9 cellular contexts compared by ENCODE assay signal in the genomic region with DNA sequence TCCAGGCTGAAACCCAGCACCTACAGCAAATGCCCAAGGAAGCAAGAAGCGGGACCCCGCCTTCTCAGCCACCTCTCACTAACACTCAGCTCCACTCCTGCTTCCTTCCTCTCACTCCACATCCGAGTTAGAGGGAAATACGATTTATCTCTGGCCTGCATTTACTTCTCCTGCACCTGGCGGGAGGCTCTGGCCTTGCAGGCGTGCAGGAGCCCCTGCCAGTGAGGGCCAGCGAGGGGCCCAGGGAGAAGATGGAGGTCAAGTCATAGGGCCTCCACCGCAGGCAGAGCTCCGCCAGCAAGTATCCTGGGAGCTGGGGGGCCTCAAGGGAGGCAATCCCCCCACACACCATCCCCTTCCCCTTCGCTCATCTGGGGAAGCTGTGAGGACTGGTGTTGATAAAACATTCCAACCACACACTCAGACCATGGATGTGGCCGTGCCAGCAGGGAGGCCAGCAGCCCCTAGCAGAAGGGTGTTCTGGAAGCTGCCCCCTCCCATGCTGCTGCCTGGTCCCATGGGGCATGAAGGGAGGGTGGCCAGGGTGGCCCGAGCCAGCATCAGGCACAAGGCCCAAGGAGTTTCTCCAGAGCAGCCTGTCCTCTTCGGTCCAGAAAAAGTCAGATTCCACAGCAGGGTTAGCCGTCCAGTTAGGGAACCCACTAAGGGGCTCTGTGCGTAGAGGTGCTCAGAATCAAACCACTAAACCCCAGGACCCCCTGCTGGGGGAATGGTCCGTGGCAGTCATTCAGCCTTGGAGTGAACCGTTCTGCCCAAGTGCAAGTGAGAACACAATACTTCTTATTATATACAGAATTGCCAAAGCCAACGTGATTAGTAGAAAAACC.
DNase-seq lines count a peak whose midpoint lies in the region; ATAC-seq and TF ChIP-seq lines count a peak whose summit lies in the region.
"Had no signal": no experiment of that assay in that cellular context is flagged by ENCODE, and none has a peak within 500 bp of the region (broad histone marks: within the 10 kb centered on the region; RNA-seq: fewer than 3 reads in every experiment).

No MANE protein-coding gene starts in this region.

- H3K36me3 ChIP-seq in KOPT-K1 (ENCODE audit: insufficient read depth, low read length) (peaks cover 42% of the 10 kb centered on the region), lung (ENCODE audit: control insufficient read depth in 2 of 2, insufficient read depth in 2 of 2, low read length in 2 of 2) (no peaks in the 10 kb centered on the region), HAP-1 (replicated peaks) (no peaks in the 10 kb centered on the region)

- ATAC-seq in lung (ENCODE audit: insufficient read depth, low FRiP score) (no peak), HG03039 (IDR thresholded peaks at IDR 0.05; ENCODE audit: unreplicated experiment) (no peak)

- TF ChIP-seq CTCF in coronary artery (IDR thresholded peaks at IDR 0.05) (no peak), lung (IDR thresholded peaks at IDR 0.05; ENCODE audit: control extremely low read depth, extremely low read depth) (no peak)

- 73 to 76% methylated on average over 18 of the region's 18 CpGs for WGBS in lung, 2 donors

- in situ Hi-C loops in HAP-1 (cut with MboI; ENCODE audit: low sequenced_read_pairs) = no loop called here

- H3K4me3 ChIP-seq in coronary artery (peak overlapping the region; percentile 57), lung (no peak overlapping the region), HAP-1 (no peak overlapping the region)

- H3K9me3 ChIP-seq in KOPT-K1 (ENCODE audit: insufficient read depth, low read length, poor library complexity, severe bottlenecking) (peaks cover 4% of the 10 kb centered on the region), lung (ENCODE audit: control insufficient read depth in 2 of 2, insufficient read depth in 1 of 2, low read length in 1 of 2) (no peaks in the 10 kb centered on the region), HAP-1 (no peaks in the 10 kb centered on the region)

- H3K27ac ChIP-seq in KOPT-K1 (ENCODE audit: low read depth, low read length, poor library complexity, severe bottlenecking) = peak overlapping the region; percentile 100
- peak overlapping the region; percentile 33 to 68 for H3K27ac ChIP-seq in coronary artery
- H3K27ac ChIP-seq in lung (ENCODE audit: low read depth in 1 of 2, low read length in 1 of 2) = peak overlapping the region; percentile 18 to 51
- H3K27ac ChIP-seq in substantia nigra (ENCODE audit: low read depth, low read length, poor library complexity, severe bottlenecking) = peak overlapping the region; percentile 91

- H3K4me1 ChIP-seq in lung (ENCODE audit: control insufficient read depth in 2 of 2, insufficient read depth in 2 of 2, low read length in 2 of 2) (peaks cover 14 to 27% of the 10 kb centered on the region in 2 donors), HAP-1 (no peaks in the 10 kb centered on the region)

- DNase-seq in coronary artery (ENCODE audit: low spot score) (peak; percentile 72), lung (ENCODE audit: low spot score) (no peak), substantia nigra (lab: John Stamatoyannopoulos, UW) (no peak), middle frontal gyrus (ENCODE audit: extremely low spot score, low spot score) (no peak), HAP-1 (ENCODE audit: low spot score in 2 of 2) (no peak), NCI-H146 treated with DMSO at 0.1 percent for 48 hours (lab: John Stamatoyannopoulos, UW; ENCODE audit: unreplicated experiment) (no peak)
- DNase-seq: T-helper 1 cell had no signal

- no peaks in the 10 kb centered on the region for H3K27me3 ChIP-seq in lung (ENCODE audit: control insufficient read depth, insufficient read depth)
- H3K27me3 ChIP-seq in HAP-1 (ENCODE audit: low read depth) = no peaks in the 10 kb centered on the region

Comparison
In these comparisons a context has a peak if more than half of its experiments do, and no peak if none do; other contexts are left out.
1. H3K27ac ChIP-seq: peak in every context shown above with its lines; median percentile 100 in KOPT-K1; 91 in substantia nigra; 50 in coronary artery; 34 in lung.